19 cellular contexts compared by ENCODE assay signal in genomic region chr3:163474766-163475165, GRCh38.
A peak's percentile ranks its signal among the peaks of the same experiment; 100 is the strongest.
DNase-seq lines count a peak whose midpoint lies in the region; ATAC-seq, FAIRE-seq and TF ChIP-seq lines count a peak whose summit lies in the region.
"Had no signal": no experiment of that assay in that cellular context is flagged by ENCODE, and none has a peak within 500 bp of the region (broad histone marks: within the 10 kb centered on the region; RNA-seq: fewer than 3 reads in every experiment).

No MANE protein-coding gene starts in this region.

- intact Hi-C loops in A673 (cut with micrococcal nuclease; ENCODE audit: unreplicated experiment) (loop anchor here (5.0 to 10.0 kb wide), 2 partner anchors 480 to 1713 kb away; no protein-coding TSS in a partner anchor), lower lobe of right lung (cut with DNase I) (no loop called here)

- no peaks in the 10 kb centered on the region for H3K79me2 ChIP-seq in SU-DHL-6 (ENCODE audit: insufficient read depth, low read length)

- no peak for ATAC-seq in lower lobe of right lung
- ATAC-seq: CD8-positive, alpha-beta T cell had no signal

- H3K36me3 ChIP-seq in A673 (ENCODE audit: insufficient read depth, low read length, poor library complexity, severe bottlenecking), result peaks cover 30% of the 10 kb centered on the region
- H3K36me3 ChIP-seq in SU-DHL-6 (ENCODE audit: low read length), result no peaks in the 10 kb centered on the region
- no peaks in the 10 kb centered on the region for H3K36me3 ChIP-seq in lower lobe of right lung
- H3K36me3 ChIP-seq: BLaER1, HAP-1 had no signal

- H3K4me1 ChIP-seq in A673 (ENCODE audit: insufficient read depth, low read length, poor library complexity, severe bottlenecking) (peaks cover 32% of the 10 kb centered on the region), lower lobe of right lung (no peaks in the 10 kb centered on the region)
- H3K4me1 ChIP-seq: BLaER1, HAP-1 had no signal

- no peaks in the 10 kb centered on the region for H4K20me1 ChIP-seq in SU-DHL-6 (ENCODE audit: low read depth, low read length)
- H4K20me1 ChIP-seq: BLaER1 had no signal

- no peak for TF ChIP-seq CTCF in A673 (conservative IDR thresholded peaks at IDR 0.05; ENCODE audit: low read depth, low read length)
- TF ChIP-seq CTCF in D721Med (IDR thresholded peaks at IDR 0.05; ENCODE audit: insufficient read depth, missing control alignments), result no peak
- TF ChIP-seq CTCF in SU-DHL-6 (IDR thresholded peaks at IDR 0.05; ENCODE audit: insufficient read depth, low read length, poor library complexity, severe bottlenecking), result no peak
- TF ChIP-seq CTCF in lower lobe of right lung (IDR thresholded peaks at IDR 0.05), result no peak

- POLR2A ChIA-PET in A673 (lab: Charles Lee; ENCODE audit: low non-redundant PET), result no interaction called here

- CTCF ChIA-PET in A673 (lab: Charles Lee), result no interaction called here

- H3K27me3 ChIP-seq in A673 (replicated peaks; ENCODE audit: insufficient read depth, low read depth, low read length, poor library complexity), result no peaks in the 10 kb centered on the region
- H3K27me3 ChIP-seq in SU-DHL-6 (ENCODE audit: low read length), result no peaks in the 10 kb centered on the region
- H3K27me3 ChIP-seq in lower lobe of right lung (ENCODE audit: low read depth), result no peaks in the 10 kb centered on the region
- H3K27me3 ChIP-seq: BLaER1 had no signal

- H3K9ac ChIP-seq in SU-DHL-6 (ENCODE audit: low read length), result no peak overlapping the region
- H3K9ac ChIP-seq: BLaER1 had no signal

- H3K9me2 ChIP-seq in SU-DHL-6 (replicated peaks; ENCODE audit: insufficient read depth, low read length), result no peaks in the 10 kb centered on the region

- peak; percentile 35 for FAIRE-seq in D721Med (lab: Jason Lieb, UNC)
- FAIRE-seq: GM12891, GM18507, H54 had no signal

- no peaks in the 10 kb centered on the region; the same call in 1 of the 2 replicates for H3F3A ChIP-seq in SU-DHL-6 (ENCODE audit: insufficient read depth)

- H3K27ac ChIP-seq in A673 (ENCODE audit: low read depth, low read length, poor library complexity, severe bottlenecking) (peak overlapping the region; percentile 82), SU-DHL-6 (ENCODE audit: low read depth, low read length) (no peak overlapping the region), lower lobe of right lung (no peak overlapping the region)
- H3K27ac ChIP-seq: BLaER1, C4-2B had no signal

- BruUV-seq in A673 (replicated peaks; lab: Mats Ljungman, UMichigan), result no TSS peak

- H2AFZ ChIP-seq in SU-DHL-6 (ENCODE audit: low read depth, low read length, severe bottlenecking), result peak overlapping the region; percentile 71

- H3K4me3 ChIP-seq in A673 (ENCODE audit: low read depth, low read length, poor library complexity, severe bottlenecking) (peak overlapping the region; percentile 29), SU-DHL-6 (ENCODE audit: insufficient read depth, low read length, poor library complexity, severe bottlenecking) (no peak overlapping the region), lower lobe of right lung (no peak overlapping the region)
- H3K4me3 ChIP-seq: BLaER1, HAP-1 had no signal

- peaks cover 12% of the 10 kb centered on the region for H3K9me3 ChIP-seq in A673 (ENCODE audit: low read depth, low read length, poor library complexity, severe bottlenecking)
- H3K9me3 ChIP-seq in SU-DHL-6 (ENCODE audit: insufficient read depth, low read length), result no peaks in the 10 kb centered on the region; the same call in 1 of the 2 replicates
- H3K9me3 ChIP-seq in lower lobe of right lung, result no peaks in the 10 kb centered on the region
- H3K9me3 ChIP-seq: BLaER1, HAP-1 had no signal

- DNase-seq in A673 (ENCODE audit: low spot score) (peak; percentile 50), D721Med (ENCODE audit: insufficient read length, low spot score) (no peak), RPMI8226 (peak; percentile 69), lower lobe of right lung (no peak), COLO668 (lab: John Stamatoyannopoulos, UW; ENCODE audit: unreplicated experiment) (no peak)
- DNase-seq: CD4-positive, CD25-positive, alpha-beta regulatory T cell; CD8-positive, alpha-beta T cell; DMS53; DMS79 treated with DMSO at 0.1 percent for 48 hours; GF-D8; GOT3; HFFc6 had no signal

- no peak overlapping the region for H3K4me2 ChIP-seq in SU-DHL-6 (ENCODE audit: low read depth, low read length, poor library complexity, severe bottlenecking)
- H3K4me2 ChIP-seq: BLaER1 had no signal

Comparison
In these comparisons a context has a peak if more than half of its experiments do, and no peak if none do; other contexts are left out.
1. DNase-seq: peak in A673 (single experiment) and RPMI8226 (single experiment); none in D721Med (single experiment), lower lobe of right lung (single experiment) and COLO668 (single experiment).